Comparison of ENCODE assay signal across 8 cellular contexts in genomic region chr19:4343056-4343844, GRCh38. TPM values are rescaled to one million over a fixed set of nuclear protein-coding genes. Genes with fewer than 3 reads are reported as not detected.
DNase-seq lines count a peak whose midpoint lies in the region; ATAC-seq, FAIRE-seq and TF ChIP-seq lines count a peak whose summit lies in the region.

TSS of gene MPND (plus strand) at chr19:4343562. CDS start at chr19:4343594, 32 bp downstream.

- in situ Hi-C loops in astrocyte of the cerebellum (cut with HindIII; ENCODE audit: low sequenced_read_pairs), result no loop called here

- H3K4me3 ChIP-seq in astrocyte of the cerebellum (ENCODE audit: low read depth, low read length) (peak within 1 kb of the TSS; percentile 69), sigmoid colon (peak within 1 kb of the TSS; percentile 64 to 90 (median 82))

- ATAC-seq in HG02798 (IDR thresholded peaks at IDR 0.05; ENCODE audit: poor library complexity, unreplicated experiment), result peak; percentile 62

- intact Hi-C loops in sigmoid colon (cut with DNase I), result loop anchor here (2.0 to 5.0 kb wide), 2 partner anchors 58 to 96 kb away; partner anchors contain the start of genes SH3GL1 and YJU2

- DNase-seq in GM12892 (ENCODE audit: insufficient read length) (peak; percentile 81), NCI-H146 (lab: John Stamatoyannopoulos, UW) (peak; percentile 77), T1000 (lab: John Stamatoyannopoulos, UW) (peak; percentile 63), astrocyte of the cerebellum (ENCODE audit: low read depth) (peak; percentile 29), hypothalamus (lab: John Stamatoyannopoulos, UW) (peak; percentile 80 to 98 (median 91)), sigmoid colon (peak; percentile 95), cortex of kidney (lab: John Stamatoyannopoulos, UW) (no peak)

- H3K27ac ChIP-seq in sigmoid colon, result peak within 1 kb of the TSS; percentile 95 to 99 (median 96)

- H3K4me1 ChIP-seq in sigmoid colon, result peaks cover 0 to 18% (median 17%) of the 10 kb centered on the region in 4 donors

- peak; percentile 38 for TF ChIP-seq CTCF in astrocyte of the cerebellum (IDR thresholded peaks at IDR 0.05; ENCODE audit: low read depth, low read length, missing control alignments)
- TF ChIP-seq CTCF in sigmoid colon (IDR thresholded peaks at IDR 0.05), result peak in 1 of 4 experiments; percentile 21

- TF ChIP-seq EP300 in sigmoid colon (IDR thresholded peaks at IDR 0.05), result peak in 1 of 4 donors; percentile 9

- no peak for FAIRE-seq in GM12892 (lab: Jason Lieb, UNC)

- WGBS in sigmoid colon, 2 donors, result 0 to 1% methylated on average over 80 of the region's 80 CpGs

- H3K9me3 ChIP-seq in sigmoid colon, result no peaks in the 10 kb centered on the region

- no peaks in the 10 kb centered on the region for H3K27me3 ChIP-seq in sigmoid colon

- no peak for TF ChIP-seq POLR2A in GM12892 (IDR thresholded peaks at IDR 0.05; ENCODE audit: low read depth, low read length)
- TF ChIP-seq POLR2A in sigmoid colon (IDR thresholded peaks at IDR 0.05), result no peak

- H3K36me3 ChIP-seq in sigmoid colon, result peaks cover 0 to 19% (median 2%) of the 10 kb centered on the region in 4 donors

RNA-seq across cellular contexts. Expression of gene MPND, which starts in this region (rescaled TPM):
- polyA plus RNA-seq in GM12892 (2012; ENCODE audit: missing spikeins), result 14.4 TPM
- 10 to 100 TPM in 1 of 4 donors, 1 to 10 TPM in 3; 8.6 to 13.3 (median 9.3) TPM for total RNA-seq in sigmoid colon
- 10 to 100 TPM; 38.2 to 65.2 (median 60.1) TPM for polyA plus RNA-seq in sigmoid colon
